In genomic region chr9:114551750-114552685, GRCh38 we compare ENCODE assay signal across 7 cellular contexts. TPM values are rescaled to one million over a fixed set of nuclear protein-coding genes. Genes with fewer than 3 reads are reported as not detected.
DNase-seq lines count a peak whose midpoint lies in the region; ATAC-seq and TF ChIP-seq lines count a peak whose summit lies in the region.

No MANE protein-coding gene starts in this region.

- H3F3A ChIP-seq in GM23338 (replicated peaks; ENCODE audit: low read depth) = no peaks in the 10 kb centered on the region

- no peak overlapping the region for H3K4me2 ChIP-seq in hepatocyte
- no peak overlapping the region for H3K4me2 ChIP-seq in GM23338

- H3K9me2 ChIP-seq in hepatocyte (replicated peaks; ENCODE audit: insufficient read depth) = no peaks in the 10 kb centered on the region
- no peaks in the 10 kb centered on the region for H3K9me2 ChIP-seq in GM23338 (ENCODE audit: insufficient read depth)

- 50% methylated on average over 6 of the region's 6 CpGs for WGBS in hepatocyte (ENCODE audit: low lambda C conversion rate, missing lambda C conversion rate)
- WGBS in testis, 2 donors = 62 to 81% methylated on average over 5 to 6 of the region's 6 CpGs

- H3K4me1 ChIP-seq in hepatocyte (ENCODE audit: insufficient read depth) (peaks cover 8% of the 10 kb centered on the region), testis (no peaks in the 10 kb centered on the region), GM23338 (ENCODE audit: insufficient read depth) (no peaks in the 10 kb centered on the region)

- no peak for TF ChIP-seq POLR2A in testis (IDR thresholded peaks at IDR 0.05)

- CTCF ChIA-PET in activated B cell treated with CpG ODN at 0.5 μM for 24 hours (lab: Charles Lee) = interaction anchor here (0.6 to 1.2 kb wide), 2 partner anchors 40 to 261 kb away, joined by 3 read pairs; no protein-coding TSS in a partner anchor

- no peaks in the 10 kb centered on the region for H3K9me3 ChIP-seq in hepatocyte (ENCODE audit: low read depth)
- no peaks in the 10 kb centered on the region for H3K9me3 ChIP-seq in testis

- ATAC-seq in activated B cell treated with CpG ODN at 0.5 μM for 24 hours (ENCODE audit: low read depth) = peak; percentile 66
- no peak for ATAC-seq in GM23338
- no peak for ATAC-seq in GM18498 (IDR thresholded peaks at IDR 0.05; ENCODE audit: unreplicated experiment)

- H3K27me3 ChIP-seq in hepatocyte (no peaks in the 10 kb centered on the region), testis (no peaks in the 10 kb centered on the region), GM23338 (ENCODE audit: insufficient read depth) (no peaks in the 10 kb centered on the region)

- H3K36me3 ChIP-seq in hepatocyte (replicated peaks; ENCODE audit: insufficient read depth, low read depth) = no peaks in the 10 kb centered on the region
- no peaks in the 10 kb centered on the region for H3K36me3 ChIP-seq in testis (ENCODE audit: low read depth, missing control alignments)
- H3K36me3 ChIP-seq in GM23338 (ENCODE audit: insufficient read depth) = no peaks in the 10 kb centered on the region

- no peak overlapping the region for H3K4me3 ChIP-seq in hepatocyte
- no peak overlapping the region for H3K4me3 ChIP-seq in testis
- H3K4me3 ChIP-seq in GM23338 = no peak overlapping the region

- POLR2A ChIA-PET in activated B cell treated with CpG ODN at 0.5 μM for 24 hours (lab: Charles Lee) = no interaction called here

- H3K27ac ChIP-seq in hepatocyte (peak overlapping the region; percentile 94), testis (no peak overlapping the region), GM23338 (ENCODE audit: low read depth) (no peak overlapping the region)

- no peak for TF ChIP-seq CTCF in activated B cell treated with CpG ODN at 0.5 μM for 24 hours (IDR thresholded peaks at IDR 0.05)
- no peak for TF ChIP-seq CTCF in hepatocyte (IDR thresholded peaks at IDR 0.05; ENCODE audit: poor library complexity)
- TF ChIP-seq CTCF in testis (IDR thresholded peaks at IDR 0.05) = no peak
- no peak for TF ChIP-seq CTCF in GM23338 (conservative IDR thresholded peaks at IDR 0.05; ENCODE audit: low read depth in 2 of 2)

- H3K4me1 Mint-ChIP-seq in activated B cell treated with CpG ODN at 0.5 μM for 24 hours = peaks cover 16% of the 10 kb centered on the region
- H3K4me1 Mint-ChIP-seq in GM23338 = peaks cover 9% of the 10 kb centered on the region

- H3K4me3 Mint-ChIP-seq in activated B cell treated with CpG ODN at 0.5 μM for 24 hours (no peak overlapping the region), GM23338 (no peak overlapping the region)

- H3K27me3 Mint-ChIP-seq in activated B cell treated with CpG ODN at 0.5 μM for 24 hours = no peaks in the 10 kb centered on the region
- peaks cover 5% of the 10 kb centered on the region for H3K27me3 Mint-ChIP-seq in GM23338 (ENCODE audit: insufficient read depth, low read depth, poor library complexity)

- H3K27ac Mint-ChIP-seq in activated B cell treated with CpG ODN at 0.5 μM for 24 hours (no peak overlapping the region), GM23338 (no peak overlapping the region)

- H3K79me2 ChIP-seq in hepatocyte (no peaks in the 10 kb centered on the region), GM23338 (replicated peaks; ENCODE audit: insufficient read depth) (no peaks in the 10 kb centered on the region)

- DNase-seq in HS-5 (ENCODE audit: low read depth) (peak; percentile 96), activated B cell treated with CpG ODN at 0.5 μM for 24 hours (no peak), hepatocyte (ENCODE audit: low spot score) (peak; percentile 94), testis (peak; percentile 78), GM23338 (ENCODE audit: low spot score) (no peak), putamen (ENCODE audit: low spot score) (no peak)

- H3K9me3 Mint-ChIP-seq in activated B cell treated with CpG ODN at 0.5 μM for 24 hours = no peaks in the 10 kb centered on the region
- peaks cover 3% of the 10 kb centered on the region; the same call in 1 of the 3 replicates for H3K9me3 Mint-ChIP-seq in GM23338

- H4K20me1 ChIP-seq in hepatocyte (ENCODE audit: insufficient read depth, poor library complexity, severe bottlenecking) (no peaks in the 10 kb centered on the region), GM23338 (replicated peaks; ENCODE audit: insufficient read depth) (no peaks in the 10 kb centered on the region)

- peaks cover 2% of the 10 kb centered on the region for H3K36me3 Mint-ChIP-seq in activated B cell treated with CpG ODN at 0.5 μM for 24 hours (ENCODE audit: low read depth)
- H3K36me3 Mint-ChIP-seq in GM23338 (ENCODE audit: low read depth) = peaks cover 4% of the 10 kb centered on the region; the same call in 1 of the 3 replicates

- intact Hi-C loops in activated B cell treated with CpG ODN at 0.5 μM for 24 hours (cut with micrococcal nuclease) = no loop called here
- intact Hi-C loops in testis (cut with DNase I; ENCODE audit: low total_unique reads) = no loop called here

- H2AFZ ChIP-seq in hepatocyte (no peak overlapping the region), GM23338 (no peak overlapping the region)

TF ChIP-seq in GM23338, 12 proteins besides CTCF, POLR2A, EP300 and RAD21 (continues in another document):
- no peak for TF ChIP-seq ZNF331 (CRISPR knock-in tag; IDR thresholded peaks at IDR 0.05; ENCODE audit: low read depth)
- TF ChIP-seq ETS1 (IDR thresholded peaks at IDR 0.05) = no peak
- no peak for TF ChIP-seq CREB1 (CRISPR knock-in tag; IDR thresholded peaks at IDR 0.05; ENCODE audit: low read depth)
- no peak for TF ChIP-seq NANOG (IDR thresholded peaks at IDR 0.05; ENCODE audit: borderline replicate concordance)
- no peak for TF ChIP-seq JUNB (IDR thresholded peaks at IDR 0.05; ENCODE audit: unreplicated experiment)
- no peak for TF ChIP-seq EZH2 (IDR thresholded peaks at IDR 0.05; ENCODE audit: low read depth, unreplicated experiment)
- no peak for TF ChIP-seq REST (IDR thresholded peaks at IDR 0.05; ENCODE audit: unreplicated experiment)
- no peak for TF ChIP-seq POLR2AphosphoS5 (IDR thresholded peaks at IDR 0.05; ENCODE audit: low read depth)
- TF ChIP-seq ZNF114 (CRISPR knock-in tag; IDR thresholded peaks at IDR 0.05) = no peak
- TF ChIP-seq EZH2phosphoT487 (IDR thresholded peaks at IDR 0.05; ENCODE audit: unreplicated experiment) = no peak

RNA-seq across cellular contexts. Expression of gene ATP6V1G1, which starts 35.6 kb away (rescaled TPM):
- 68.4 and 70.2 TPM in 2 replicates for total RNA-seq in activated B cell treated with CpG ODN at 0.5 μM for 24 hours
- total RNA-seq in hepatocyte = 337 and 358 TPM in 2 replicates
- 426 and 439 TPM in 2 replicates for polyA plus RNA-seq in hepatocyte
- total RNA-seq in testis = 100 to 1,000 TPM; 233 to 243 TPM
- 215 TPM for polyA plus RNA-seq in testis (ENCODE audit: insufficient read depth, low read depth, low replicate concordance)
- total RNA-seq in GM23338 (2014; rRNA removed; shearing (Covaris generic)) = 166 and 179 TPM in 2 replicates
- polyA plus RNA-seq in GM23338 (2016; fragmentation: Nextera tagmentation; extraction: Ambion mirVana) = 494 and 509 TPM in 2 replicates

RNA-seq across cellular contexts. Expression of gene WHRN, which starts 46.7 kb away (rescaled TPM):
- total RNA-seq in activated B cell treated with CpG ODN at 0.5 μM for 24 hours (12.4 and 14.5 TPM in 2 replicates), hepatocyte (3.2 and 3.7 TPM in 2 replicates), testis (100 to 1,000 TPM; 181 to 208 TPM)
- polyA plus RNA-seq in hepatocyte (6.6 and 14.4 TPM in 2 replicates), testis (ENCODE audit: insufficient read depth, low read depth, low replicate concordance) (70.3 TPM), GM23338 (2016; fragmentation: Nextera tagmentation; extraction: Ambion mirVana) (7.2 and 8.3 TPM in 2 replicates)
- 8.9 and 11.2 TPM in 2 replicates for total RNA-seq in GM23338 (2014; rRNA removed; shearing (Covaris generic))

RNA-seq across cellular contexts. Expression of gene TMEM268, which starts 59.1 kb away (rescaled TPM):
- total RNA-seq in activated B cell treated with CpG ODN at 0.5 μM for 24 hours (32.0 and 34.6 TPM in 2 replicates), hepatocyte (8.8 and 9.4 TPM in 2 replicates), testis (10 to 100 TPM; 23.8 to 26.1 TPM)
- polyA plus RNA-seq in hepatocyte (8.2 and 11.1 TPM in 2 replicates), testis (ENCODE audit: insufficient read depth, low read depth, low replicate concordance) (11.3 TPM), GM23338 (2016; fragmentation: Nextera tagmentation; extraction: Ambion mirVana) (2.1 and 2.8 TPM in 2 replicates)
- 10.0 and 13.6 TPM in 2 replicates for total RNA-seq in GM23338 (2014; rRNA removed; shearing (Covaris generic))

Comparison
In these comparisons a context has a peak if more than half of its experiments do, and no peak if none do; other contexts are left out.
1. DNase-seq: peak in HS-5 (single experiment), hepatocyte (single experiment) and testis (single experiment); none in activated B cell treated with CpG ODN at 0.5 μM for 24 hours (single experiment), GM23338 (single experiment) and putamen (single experiment).
2. RNA of gene WHRN, which starts 46.7 kb away (total RNA-seq): 181 to 208 TPM in testis; 12.4 to 14.5 TPM in activated B cell treated with CpG ODN at 0.5 μM for 24 hours, 8.9 to 11.2 TPM in GM23338 and 3.2 to 3.7 TPM in hepatocyte; every median in the first group is over 10 times any median in the second.